In genomic region chr17:81470270-81470943, GRCh38 we compare ENCODE assay signal across 1 cellular context.
TF ChIP-seq lines count a peak whose summit lies in the region.

No MANE protein-coding gene starts in this region.

TF ChIP-seq in HepG2, 621 proteins besides CTCF, POLR2A, EP300 and RAD21:
- TF ChIP-seq ATF7 (IDR thresholded peaks at IDR 0.05) (0 out of 2 replicates have a peak, but pooled peaks have one; percentile 20), ATF7 (CRISPR knock-in tag; IDR thresholded peaks at IDR 0.05) (no peak), ZNF790 (CRISPR knock-in tag; IDR thresholded peaks at IDR 0.05; ENCODE audit: borderline replicate concordance) (no peak), ARNT2 (CRISPR knock-in tag; IDR thresholded peaks at IDR 0.05; ENCODE audit: low read depth) (no peak), REST (IDR thresholded peaks at IDR 0.05; ENCODE audit: borderline replicate concordance in 1 of 2, low read depth in 1 of 2, low read length in 2 of 2) (no peak), ZNF609 (CRISPR knock-in tag; IDR thresholded peaks at IDR 0.05; ENCODE audit: borderline replicate concordance) (no peak), CREB1 (IDR thresholded peaks at IDR 0.05) (peak; percentile 56; the same call in 1 of the 2 replicates), CREB1 (CRISPR knock-in tag; IDR thresholded peaks at IDR 0.05) (no peak), HOXD1 (CRISPR knock-in tag; IDR thresholded peaks at IDR 0.05) (no peak)
